Comparison of ENCODE assay signal across 8 cellular contexts in genomic region chr2:238947920-238948710, GRCh38.
A peak's percentile ranks its signal among the peaks of the same experiment; 100 is the strongest.
DNase-seq lines count a peak whose midpoint lies in the region; ATAC-seq and TF ChIP-seq lines count a peak whose summit lies in the region.

No MANE protein-coding gene starts in this region.

- H3K9me3 ChIP-seq in colonic mucosa (no peaks in the 10 kb centered on the region), Karpas-422 (ENCODE audit: low read length) (no peaks in the 10 kb centered on the region)

- no peak overlapping the region for H3K4me2 ChIP-seq in Karpas-422 (ENCODE audit: low read depth, low read length, poor library complexity, severe bottlenecking)

- ATAC-seq in HG02885 (IDR thresholded peaks at IDR 0.05; ENCODE audit: poor library complexity, unreplicated experiment) (no peak), GM19035 (IDR thresholded peaks at IDR 0.05; ENCODE audit: unreplicated experiment) (no peak)

- H3K27me3 ChIP-seq in colonic mucosa (no peaks in the 10 kb centered on the region), Karpas-422 (ENCODE audit: low read length) (no peaks in the 10 kb centered on the region)

- TF ChIP-seq CTCF in CD14-positive monocyte (IDR thresholded peaks at IDR 0.05): no peak
- no peak for TF ChIP-seq CTCF in colonic mucosa (IDR thresholded peaks at IDR 0.05)

- H3K27ac ChIP-seq in colonic mucosa (peak overlapping the region; percentile 31), Karpas-422 (ENCODE audit: low read length) (no peak overlapping the region)

- H3K36me3 ChIP-seq in colonic mucosa: no peaks in the 10 kb centered on the region
- no peaks in the 10 kb centered on the region for H3K36me3 ChIP-seq in Karpas-422 (ENCODE audit: insufficient read depth, low read length)

- H3K4me1 Mint-ChIP-seq in CD14-positive monocyte: peaks cover 17% of the 10 kb centered on the region

- H2AFZ ChIP-seq in Karpas-422 (ENCODE audit: low read length): no peak overlapping the region

- DNase-seq in CD14-positive monocyte (ENCODE audit: low spot score): no peak
- peak; percentile 90 for DNase-seq in NCI-H226
- peak; percentile 31 for DNase-seq in colonic mucosa
- peak; percentile 46 for DNase-seq in medulla oblongata (ENCODE audit: extremely low spot score)
- no peak for DNase-seq in Karpas-422
- no peak for DNase-seq in AML-193 (lab: John Stamatoyannopoulos, UW)

- H3K79me2 ChIP-seq in Karpas-422 (ENCODE audit: low read length): no peaks in the 10 kb centered on the region

- no peaks in the 10 kb centered on the region for H4K20me1 ChIP-seq in Karpas-422 (ENCODE audit: insufficient read depth, low read depth, low read length)

- no peaks in the 10 kb centered on the region for H3K4me1 ChIP-seq in colonic mucosa
- H3K4me1 ChIP-seq in Karpas-422 (ENCODE audit: low read length): peaks cover 15% of the 10 kb centered on the region

- peak overlapping the region in 6 of 7 donors; percentile 12 to 74 (median 53) for H3K27ac Mint-ChIP-seq in CD14-positive monocyte

- intact Hi-C loops in CD14-positive monocyte (cut with micrococcal nuclease) (no loop called here), colonic mucosa (cut with DNase I) (no loop called here)

- H3K4me3 ChIP-seq in colonic mucosa (no peak overlapping the region), Karpas-422 (ENCODE audit: low read length) (no peak overlapping the region)

- H3K9ac ChIP-seq in colonic mucosa (ENCODE audit: low read depth in 2 of 2, low read length in 2 of 2) (no peak overlapping the region), Karpas-422 (ENCODE audit: low read length) (no peak overlapping the region)

- H3K27me3 Mint-ChIP-seq in CD14-positive monocyte (ENCODE audit: low read depth in 3 of 3): peaks cover 24 to 37% (median 32%) of the 10 kb centered on the region in 3 donors

- H3K9me2 ChIP-seq in Karpas-422 (replicated peaks; ENCODE audit: insufficient read depth, low read length): no peaks in the 10 kb centered on the region

- peak overlapping the region; percentile 47 to 75 for H3K4me3 Mint-ChIP-seq in CD14-positive monocyte

- H3K9me3 Mint-ChIP-seq in CD14-positive monocyte: peaks cover 0 to 14% (median 8%) of the 10 kb centered on the region in 7 donors

- H3K36me3 Mint-ChIP-seq in CD14-positive monocyte: no peaks in the 10 kb centered on the region

Comparison
In these comparisons a context has a peak if more than half of its experiments do, and no peak if none do; other contexts are left out.
1. DNase-seq: peak in NCI-H226 (single experiment), colonic mucosa (single experiment) and medulla oblongata (single experiment); none in CD14-positive monocyte (single experiment), Karpas-422 (single experiment) and AML-193 (0 of 2).